ENCODE assay signal across 13 cellular contexts in the genomic region with DNA sequence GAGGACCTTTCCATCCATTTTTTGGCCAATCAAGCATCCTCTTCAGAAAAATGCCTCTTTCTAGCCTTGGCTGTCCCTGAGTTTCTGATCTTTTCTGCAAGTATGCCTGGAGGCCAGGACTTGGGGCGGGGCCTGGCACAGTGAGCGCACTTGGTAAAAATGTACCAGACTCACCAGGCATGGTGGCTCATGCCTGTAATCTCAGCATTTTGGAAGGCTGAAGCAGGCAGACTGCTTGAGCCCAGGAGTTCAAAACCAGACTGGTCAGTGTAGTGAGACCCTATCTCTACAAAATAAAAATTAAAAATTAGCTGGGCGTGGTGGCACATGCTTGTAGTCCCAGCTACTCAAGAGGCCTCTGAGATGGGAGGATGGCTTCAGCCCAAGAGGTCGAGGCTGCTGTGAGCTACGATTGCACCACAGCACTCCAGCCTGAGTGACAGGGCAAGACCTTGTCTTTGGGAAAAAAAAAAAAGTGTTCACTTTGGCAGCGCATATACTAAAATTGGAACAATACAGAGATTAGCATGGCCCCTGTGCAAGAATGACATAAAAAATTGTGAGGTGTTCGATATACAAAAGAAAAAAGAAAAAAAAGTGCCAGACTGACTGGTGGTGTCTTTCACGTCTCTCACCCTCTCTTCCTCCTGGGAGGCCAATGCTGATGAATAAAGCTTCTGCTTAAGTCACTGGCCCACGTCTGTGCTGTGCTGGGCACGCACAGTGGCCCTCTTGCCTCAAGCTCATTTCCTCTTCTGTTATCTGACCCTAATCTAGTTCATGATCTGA. TPM values are rescaled to one million over a fixed set of nuclear protein-coding genes. Genes with fewer than 3 reads are reported as not detected.
A peak's percentile ranks its signal among the peaks of the same experiment; 100 is the strongest.
DNase-seq lines count a peak whose midpoint lies in the region; ATAC-seq and TF ChIP-seq lines count a peak whose summit lies in the region.
"Had no signal": no experiment of that assay in that cellular context is flagged by ENCODE, and none has a peak within 500 bp of the region (broad histone marks: within the 10 kb centered on the region; RNA-seq: fewer than 3 reads in every experiment).

No MANE protein-coding gene starts in this region.

- no peak overlapping the region for H3K23ac ChIP-seq in neuronal stem cell (ENCODE audit: low read depth, low read length, poor library complexity)

- H2AFZ ChIP-seq in OCI-LY3 (ENCODE audit: low read depth, low read length) (peak overlapping the region; percentile 15; the same call in 1 of the 2 replicates), neuronal stem cell (ENCODE audit: low read length) (no peak overlapping the region)

- no peak overlapping the region for H3K14ac ChIP-seq in neuronal stem cell (ENCODE audit: low read length)

- TF ChIP-seq CTCF in OCI-LY3 (IDR thresholded peaks at IDR 0.05; ENCODE audit: low read depth, low read length): no peak
- no peak for TF ChIP-seq CTCF in tibial nerve (IDR thresholded peaks at IDR 0.05)

- H3K36me3 Mint-ChIP-seq in dendritic cell treated with granulocyte-macrophage colony-stimulating factor and Interleukin-4, amounts not matched to agents 40 ng/mL and 50 ng/mL, for 4 days (ENCODE audit: low read depth): no peaks in the 10 kb centered on the region

- WGBS in neuronal stem cell (ENCODE audit: extremely low coverage in 2 of 2, insufficient read length in 2 of 2, insufficient replicate concordance in 1 of 2), 2 donors: no CpG with 5 or more reads among the region's 10 CpGs
- 74 to 76% methylated on average over 10 of the region's 10 CpGs for WGBS in tibial nerve, 2 donors

- no peak for TF ChIP-seq POLR2A in tibial nerve (IDR thresholded peaks at IDR 0.05)

- H3K4me3 ChIP-seq in OCI-LY3 (ENCODE audit: low read length) (no peak overlapping the region), neuronal stem cell (ENCODE audit: low read length in 2 of 2) (no peak overlapping the region), tibial nerve (no peak overlapping the region)
- H3K4me3 ChIP-seq: vagina had no signal

- H2AK5ac ChIP-seq in neuronal stem cell (ENCODE audit: low read depth, low read length): peak overlapping the region; percentile 24

- no peaks in the 10 kb centered on the region for H3K36me3 ChIP-seq in OCI-LY3 (replicated peaks; ENCODE audit: low read depth, low read length)
- no peaks in the 10 kb centered on the region for H3K36me3 ChIP-seq in neuronal stem cell (replicated peaks in 1 of 2; ENCODE audit: control insufficient read depth in 2 of 2, insufficient read depth in 2 of 2, low read length in 2 of 2)
- no peaks in the 10 kb centered on the region for H3K36me3 ChIP-seq in tibial nerve
- H3K36me3 ChIP-seq: vagina had no signal

- H3K18ac ChIP-seq in neuronal stem cell (ENCODE audit: low read length): no peak overlapping the region

- DNase-seq in EL: peak; percentile 52
- no peak for DNase-seq in neuronal stem cell (ENCODE audit: low spot score)
- no peak for DNase-seq in effector CD8-positive, alpha-beta T cell (lab: John Stamatoyannopoulos, UW)
- no peak for DNase-seq in tibial nerve (ENCODE audit: low spot score in 2 of 2)
- DNase-seq: activated CD4-positive, alpha-beta T cell treated with anti-CD3 and anti-CD28 coated beads for 1 hour; cortex of kidney; NCI-H2171 treated with DMSO at 0.1 percent for 48 hours had no signal

- no peaks in the 10 kb centered on the region for H3K9me3 Mint-ChIP-seq in dendritic cell treated with granulocyte-macrophage colony-stimulating factor and Interleukin-4, amounts not matched to agents 40 ng/mL and 50 ng/mL, for 4 days

- no peaks in the 10 kb centered on the region for H3K79me1 ChIP-seq in neuronal stem cell (ENCODE audit: low read depth, low read length)

- H3K4me3 Mint-ChIP-seq in dendritic cell treated with granulocyte-macrophage colony-stimulating factor and Interleukin-4, amounts not matched to agents 40 ng/mL and 50 ng/mL, for 4 days: no peak overlapping the region

- H3K4me1 ChIP-seq in OCI-LY3 (ENCODE audit: low read length) (peaks cover 64% of the 10 kb centered on the region), neuronal stem cell (ENCODE audit: control insufficient read depth in 2 of 2, insufficient read depth in 1 of 2, low read depth in 1 of 2, low read length in 2 of 2) (peaks cover 0 to 2% of the 10 kb centered on the region in 2 donors), tibial nerve (no peaks in the 10 kb centered on the region)
- H3K4me1 ChIP-seq: vagina had no signal

- H2BK120ac ChIP-seq in neuronal stem cell (ENCODE audit: low read depth, low read length): no peak overlapping the region

- no peak overlapping the region for H3K4ac ChIP-seq in neuronal stem cell (ENCODE audit: low read length)

- no peak overlapping the region for H4K8ac ChIP-seq in neuronal stem cell (ENCODE audit: low read depth, low read length)

- H3K4me2 ChIP-seq in OCI-LY3 (ENCODE audit: low read length) (peak overlapping the region; percentile 21; the same call in 1 of the 2 replicates), neuronal stem cell (ENCODE audit: insufficient read depth, low read length, poor library complexity, severe bottlenecking) (no peak overlapping the region)

- intact Hi-C loops in dendritic cell treated with granulocyte-macrophage colony-stimulating factor and Interleukin-4, amounts not matched to agents 40 ng/mL and 50 ng/mL, for 4 days (cut with micrococcal nuclease): loop anchor here (2.0 kb wide), 1 partner anchor 18 kb away; the partner anchor contains the start of gene SLC9A8

- peaks cover 58% of the 10 kb centered on the region for H3K4me1 Mint-ChIP-seq in dendritic cell treated with granulocyte-macrophage colony-stimulating factor and Interleukin-4, amounts not matched to agents 40 ng/mL and 50 ng/mL, for 4 days (ENCODE audit: low read depth)

- H3K9me3 ChIP-seq in OCI-LY3 (ENCODE audit: insufficient read depth, low read length): no peaks in the 10 kb centered on the region
- H3K9me3 ChIP-seq in neuronal stem cell (replicated peaks in 1 of 2; ENCODE audit: control insufficient read depth in 2 of 2, insufficient read depth in 1 of 2, low read depth in 1 of 2, low read length in 2 of 2): no peaks in the 10 kb centered on the region
- no peaks in the 10 kb centered on the region for H3K9me3 ChIP-seq in tibial nerve
- H3K9me3 ChIP-seq: vagina had no signal

- H3K27me3 ChIP-seq in OCI-LY3 (ENCODE audit: low read depth, low read length): no peaks in the 10 kb centered on the region
- H3K27me3 ChIP-seq in neuronal stem cell (ENCODE audit: control insufficient read depth in 3 of 3, insufficient read depth in 3 of 3, low read depth in 1 of 3, low read length in 3 of 3): no peaks in the 10 kb centered on the region
- H3K27me3 ChIP-seq in tibial nerve: no peaks in the 10 kb centered on the region
- H3K27me3 ChIP-seq: vagina had no signal

- H3K27ac ChIP-seq in OCI-LY3 (ENCODE audit: low read length) (peak overlapping the region; percentile 36; the same call in 1 of the 2 replicates), neuronal stem cell (replicated peaks; ENCODE audit: low read length) (no peak overlapping the region), tibial nerve (peak overlapping the region in 1 of 4 donors; percentile 56)
- H3K27ac ChIP-seq: vagina had no signal

- peak overlapping the region; percentile 72 for H3K27ac Mint-ChIP-seq in dendritic cell treated with granulocyte-macrophage colony-stimulating factor and Interleukin-4, amounts not matched to agents 40 ng/mL and 50 ng/mL, for 4 days

- no peaks in the 10 kb centered on the region for H3K79me2 ChIP-seq in OCI-LY3 (ENCODE audit: low read length)

- no peak overlapping the region for H2BK12ac ChIP-seq in neuronal stem cell (ENCODE audit: low read length)

- no peak overlapping the region for H2BK5ac ChIP-seq in neuronal stem cell (ENCODE audit: low read length)

- H2BK15ac ChIP-seq in neuronal stem cell (ENCODE audit: low read length): no peak overlapping the region

- no peak overlapping the region for H4K91ac ChIP-seq in neuronal stem cell (ENCODE audit: low read depth, low read length, poor library complexity)

- no peak for ATAC-seq in HG02610 (IDR thresholded peaks at IDR 0.05; ENCODE audit: unreplicated experiment)
- ATAC-seq in GM21723 (IDR thresholded peaks at IDR 0.05; ENCODE audit: unreplicated experiment): no peak
- ATAC-seq: Right ventricle myocardium inferior had no signal

- no peaks in the 10 kb centered on the region for H4K20me1 ChIP-seq in OCI-LY3 (ENCODE audit: insufficient read depth, low read length)

- H3K9ac ChIP-seq in OCI-LY3 (ENCODE audit: low read length) (peak overlapping the region; percentile 29; the same call in 1 of the 2 replicates), neuronal stem cell (ENCODE audit: low read depth, low read length, poor library complexity) (no peak overlapping the region)

- no peak for TF ChIP-seq EP300 in tibial nerve (IDR thresholded peaks at IDR 0.05)

- peaks cover 16% of the 10 kb centered on the region for H3K27me3 Mint-ChIP-seq in dendritic cell treated with granulocyte-macrophage colony-stimulating factor and Interleukin-4, amounts not matched to agents 40 ng/mL and 50 ng/mL, for 4 days

RNA-seq across cellular contexts. Expression of gene SLC9A8, which starts 18.1 kb away (rescaled TPM):
- polyA plus RNA-seq in neuronal stem cell (2013, experiment 1 of 2): 2.9 TPM
- polyA plus RNA-seq in neuronal stem cell (2013, experiment 2 of 2): 2.7 TPM
- total RNA-seq in tibial nerve: 10 to 100 TPM in 3 of 4 donors, 1 to 10 TPM in 1; 8.2 to 17.3 (median 12.1) TPM
